ENCODE assay signal across 8 cellular contexts in the genomic region with DNA sequence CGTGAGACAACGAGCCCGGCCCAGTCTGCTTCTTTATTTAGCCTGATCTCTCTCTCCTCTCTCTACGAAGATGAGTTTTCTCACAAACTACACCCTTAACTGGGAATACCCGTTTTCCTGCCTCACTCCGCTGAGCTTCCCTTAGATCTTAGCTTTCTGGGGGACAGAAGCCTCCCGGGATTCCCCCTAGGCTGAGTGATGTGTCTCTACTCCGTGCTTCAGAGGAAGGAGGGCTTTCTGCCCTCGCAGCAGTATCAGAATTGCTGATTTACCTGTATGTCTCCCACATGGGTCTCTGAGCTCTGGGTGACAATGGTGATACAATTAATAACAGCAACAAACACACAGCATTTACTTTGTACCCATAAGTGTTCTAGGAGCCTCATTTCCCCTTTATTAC. TPM values are rescaled to one million over a fixed set of nuclear protein-coding genes. Genes with fewer than 3 reads are reported as not detected.
DNase-seq lines count a peak whose midpoint lies in the region; ATAC-seq and TF ChIP-seq lines count a peak whose summit lies in the region.

No MANE protein-coding gene starts in this region.

- H3K36me3 Mint-ChIP-seq in nephron progenitor cell (ENCODE audit: low read depth) = peaks cover 37% of the 10 kb centered on the region

- ATAC-seq in SK-N-SH treated with all-trans-retinoic acid at 6 μM for 48 hours = no peak

- H3K9ac ChIP-seq in SK-N-SH = peak overlapping the region; percentile 78

- TF ChIP-seq CTCF in SK-N-SH (IDR thresholded peaks at IDR 0.05) = no peak
- no peak for TF ChIP-seq CTCF in HL-60 (IDR thresholded peaks at IDR 0.05; ENCODE audit: insufficient read depth, low read length)
- no peak for TF ChIP-seq CTCF in cardiac fibroblast (IDR thresholded peaks at IDR 0.05; ENCODE audit: low read depth, low read length)
- TF ChIP-seq CTCF in nephron progenitor cell (IDR thresholded peaks at IDR 0.05) = no peak

- H3K4me3 ChIP-seq in SK-N-SH (ENCODE audit: low read depth in 2 of 2, low read length in 1 of 2) (peak overlapping the region; percentile 73 to 80), HL-60 (replicated peaks; ENCODE audit: insufficient read depth, low read length) (peak overlapping the region; percentile 91), cardiac fibroblast (replicated peaks in 1 of 2; ENCODE audit: low read depth in 2 of 2, low read length in 2 of 2) (peak overlapping the region; percentile 83 to 86)

- peaks cover 21 to 26% of the 10 kb centered on the region in 2 experiments for H3K36me3 ChIP-seq in SK-N-SH (replicated peaks in 1 of 2; ENCODE audit: control insufficient read depth in 1 of 2, insufficient read depth in 2 of 2, low read length in 1 of 2)

- H3K9me3 Mint-ChIP-seq in nephron progenitor cell = peaks cover 44% of the 10 kb centered on the region

- TF ChIP-seq RAD21 in SK-N-SH (IDR thresholded peaks at IDR 0.05; ENCODE audit: low read length) = no peak

- no peaks in the 10 kb centered on the region for H3K9me3 ChIP-seq in SK-N-SH

- DNase-seq in SK-N-SH (no peak), HL-60 (ENCODE audit: low read depth in 1 of 2, low spot score in 1 of 2) (no peak), cardiac fibroblast (ENCODE audit: low read depth in 2 of 2) (no peak), nephron progenitor cell (no peak), NOMO-1 (lab: John Stamatoyannopoulos, UW; ENCODE audit: unreplicated experiment in 2 of 2) (no peak), NCI-H82 treated with DMSO at 0.1 percent for 48 hours (lab: John Stamatoyannopoulos, UW; ENCODE audit: unreplicated experiment) (no peak), NK-92 (lab: John Stamatoyannopoulos, UW; ENCODE audit: unreplicated experiment) (no peak)

- peak overlapping the region; percentile 95 for H3K4me2 ChIP-seq in SK-N-SH

- peaks cover 18% of the 10 kb centered on the region for H3K4me1 Mint-ChIP-seq in nephron progenitor cell

- H3K27ac ChIP-seq in SK-N-SH (ENCODE audit: low read depth in 2 of 2, low read length in 1 of 2) (peak overlapping the region; percentile 58 to 72; a peak in 3 of 4 replicates), HL-60 (replicated peaks) (no peak overlapping the region; the same call in 1 of the 2 replicates)

- CTCF ChIA-PET in SK-N-SH (lab: Yijun Ruan, JAX) = interaction anchor here (0.8 to 2.2 kb wide), 11 partner anchors 15 to 183 kb away, joined by 3 to 13 read pairs (median 4); a partner anchor contains a TSS

- H3K27me3 ChIP-seq in SK-N-SH (ENCODE audit: insufficient read depth) (no peaks in the 10 kb centered on the region), HL-60 (ENCODE audit: insufficient read depth, poor library complexity, severe bottlenecking) (no peaks in the 10 kb centered on the region)

- H3K4me1 ChIP-seq in SK-N-SH (ENCODE audit: control insufficient read depth in 1 of 2, insufficient read depth in 2 of 2, low read depth in 1 of 2, low read length in 1 of 2) = peaks cover 6% of the 10 kb centered on the region in 2 experiments; a peak in 3 of 4 replicates

- 0 out of 2 replicates have a peak overlapping the region, but pooled peaks have one; percentile 38 for H2AFZ ChIP-seq in SK-N-SH (ENCODE audit: low read depth)

- peaks cover 52% of the 10 kb centered on the region for H3K79me2 ChIP-seq in SK-N-SH (ENCODE audit: insufficient read depth)

- peaks cover 3% of the 10 kb centered on the region for H3K27me3 Mint-ChIP-seq in nephron progenitor cell (ENCODE audit: low read depth, poor library complexity)

- peaks cover 10% of the 10 kb centered on the region for H3F3A ChIP-seq in SK-N-SH (replicated peaks; ENCODE audit: insufficient read depth)

- peak overlapping the region; percentile 72 for H3K27ac Mint-ChIP-seq in nephron progenitor cell

- WGBS in SK-N-SH (ENCODE audit: low lambda C conversion rate) = 78% methylated on average over 9 of the region's 9 CpGs

- POLR2A ChIA-PET in SK-N-SH (lab: Yijun Ruan, JAX) = interaction anchor here (0.6 to 1.5 kb wide), 3 partner anchors 52 to 180 kb away, joined by 3 to 4 read pairs (median 3); no protein-coding TSS in a partner anchor

- H3K9me2 ChIP-seq in SK-N-SH = no peaks in the 10 kb centered on the region

- H3K4me3 Mint-ChIP-seq in nephron progenitor cell = peak overlapping the region; percentile 91

- no peak for TF ChIP-seq EP300 in SK-N-SH (IDR thresholded peaks at IDR 0.05; ENCODE audit: borderline replicate concordance in 1 of 2, low read depth in 1 of 2, low read length in 1 of 2)

- peaks cover 24% of the 10 kb centered on the region; the same call in 1 of the 2 replicates for H4K20me1 ChIP-seq in SK-N-SH (ENCODE audit: insufficient read depth)

TF ChIP-seq in SK-N-SH, 30 proteins besides CTCF, POLR2A, EP300 and RAD21:
- TF ChIP-seq MEF2A (IDR thresholded peaks at IDR 0.05; ENCODE audit: borderline replicate concordance, low read depth) (no peak), ELF1 (IDR thresholded peaks at IDR 0.05) (no peak), NRF1 (IDR thresholded peaks at IDR 0.05; ENCODE audit: low read depth, low read length) (no peak)

TF ChIP-seq in SK-N-SH treated with all-trans-retinoic acid at 6 μM for 48 hours, 23 proteins besides CTCF, POLR2A, EP300 and RAD21:
- TF ChIP-seq ZNF70 (CRISPR knock-in tag; IDR thresholded peaks at IDR 0.05) (no peak), GLIS3 (CRISPR knock-in tag; IDR thresholded peaks at IDR 0.05) (no peak), RARB (CRISPR knock-in tag; IDR thresholded peaks at IDR 0.05) (no peak), SNAI2 (CRISPR knock-in tag; IDR thresholded peaks at IDR 0.05) (no peak), ZFP30 (CRISPR knock-in tag; IDR thresholded peaks at IDR 0.05) (no peak), TOX (CRISPR knock-in tag; IDR thresholded peaks at IDR 0.05; ENCODE audit: borderline replicate concordance) (no peak), ARNTL (CRISPR knock-in tag; IDR thresholded peaks at IDR 0.05; ENCODE audit: borderline replicate concordance, low read depth) (no peak)
- TF ChIP-seq, protein P1, sequence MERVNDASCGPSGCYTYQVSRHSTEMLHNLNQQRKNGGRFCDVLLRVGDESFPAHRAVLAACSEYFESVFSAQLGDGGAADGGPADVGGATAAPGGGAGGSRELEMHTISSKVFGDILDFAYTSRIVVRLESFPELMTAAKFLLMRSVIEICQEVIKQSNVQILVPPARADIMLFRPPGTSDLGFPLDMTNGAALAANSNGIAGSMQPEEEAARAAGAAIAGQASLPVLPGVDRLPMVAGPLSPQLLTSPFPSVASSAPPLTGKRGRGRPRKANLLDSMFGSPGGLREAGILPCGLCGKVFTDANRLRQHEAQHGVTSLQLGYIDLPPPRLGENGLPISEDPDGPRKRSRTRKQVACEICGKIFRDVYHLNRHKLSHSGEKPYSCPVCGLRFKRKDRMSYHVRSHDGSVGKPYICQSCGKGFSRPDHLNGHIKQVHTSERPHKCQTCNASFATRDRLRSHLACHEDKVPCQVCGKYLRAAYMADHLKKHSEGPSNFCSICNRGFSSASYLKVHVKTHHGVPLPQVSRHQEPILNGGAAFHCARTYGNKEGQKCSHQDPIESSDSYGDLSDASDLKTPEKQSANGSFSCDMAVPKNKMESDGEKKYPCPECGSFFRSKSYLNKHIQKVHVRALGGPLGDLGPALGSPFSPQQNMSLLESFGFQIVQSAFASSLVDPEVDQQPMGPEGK (CRISPR knock-in tag; IDR thresholded peaks at IDR 0.05; ENCODE audit: borderline replicate concordance) = no peak

RNA-seq across cellular contexts. Expression of a gene that starts 1.0 kb away (rescaled TPM):
- 54.1 and 56.4 TPM in 2 replicates for polyA plus RNA-seq in SK-N-SH (2012; rRNA removed)
- 13.7 and 23.4 TPM in 2 replicates for polyA plus RNA-seq in SK-N-SH (2012; cell fraction: cytosol; rRNA removed)
- polyA plus RNA-seq in SK-N-SH (2012; cell fraction: nucleus; rRNA removed) = 205 and 268 TPM in 2 replicates

RNA-seq across cellular contexts. Expression of a gene that starts 29.2 kb away (rescaled TPM):
- not detected in 2 replicates for polyA plus RNA-seq in SK-N-SH (2012; rRNA removed)
- polyA plus RNA-seq in SK-N-SH (2012; cell fraction: cytosol; rRNA removed) = not detected in 2 replicates
- not detected in 2 replicates for polyA plus RNA-seq in SK-N-SH (2012; cell fraction: nucleus; rRNA removed)

RNA-seq across cellular contexts. Expression of a gene that starts 43.0 kb away (rescaled TPM):
- 0.05 and 0.23 TPM in 2 replicates for polyA plus RNA-seq in SK-N-SH (2012; rRNA removed)
- 0.03 and 0.08 TPM in 2 replicates for polyA plus RNA-seq in SK-N-SH (2012; cell fraction: cytosol; rRNA removed)
- 0.06 and 0.11 TPM in 2 replicates for polyA plus RNA-seq in SK-N-SH (2012; cell fraction: nucleus; rRNA removed)

RNA-seq across cellular contexts. Expression of a gene that starts 47.0 kb away (rescaled TPM):
- 0.03 TPM in 2 replicates for polyA plus RNA-seq in SK-N-SH (2012; rRNA removed)
- polyA plus RNA-seq in SK-N-SH (2012; cell fraction: cytosol; rRNA removed) = 0.01 TPM in 1 of 2 replicates, not detected in the other
- 0.24 and 0.46 TPM in 2 replicates for polyA plus RNA-seq in SK-N-SH (2012; cell fraction: nucleus; rRNA removed)
